In the genomic region with DNA sequence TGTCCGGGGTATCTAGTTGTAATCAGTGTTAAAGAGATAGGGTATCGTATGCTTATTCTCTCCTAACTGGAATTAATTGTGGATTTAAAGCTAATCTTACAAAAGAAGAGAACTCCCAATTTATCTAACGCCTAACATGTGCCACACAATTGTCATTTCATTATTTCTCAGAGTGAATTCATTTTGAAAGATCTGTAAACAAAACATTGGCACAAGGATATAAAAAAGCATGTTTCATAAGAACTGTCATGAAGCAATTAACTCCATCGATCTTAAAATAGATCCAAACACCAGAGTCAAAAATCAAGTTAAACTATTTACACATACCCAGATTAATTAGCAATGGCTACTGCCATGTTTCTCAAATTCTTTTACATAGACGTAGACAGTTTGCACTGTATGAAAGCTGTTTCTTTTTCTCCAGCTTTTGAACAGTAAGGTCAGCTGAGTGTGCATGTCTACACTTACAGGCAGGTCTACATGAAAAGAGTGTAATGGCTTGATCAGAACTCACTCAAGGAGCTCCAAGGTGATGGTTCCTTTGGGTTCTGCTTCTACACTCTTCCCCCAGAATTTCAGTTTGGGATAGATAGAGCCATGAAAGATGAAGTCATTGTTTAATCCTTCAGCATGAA, we compare ENCODE assay signal across 11 cellular contexts. TPM values are rescaled to one million over a fixed set of nuclear protein-coding genes. Genes with fewer than 3 reads are reported as not detected.
DNase-seq lines count a peak whose midpoint lies in the region; ATAC-seq, FAIRE-seq and TF ChIP-seq lines count a peak whose summit lies in the region.
"Had no signal": no experiment of that assay in that cellular context is flagged by ENCODE, and none has a peak within 500 bp of the region (broad histone marks: within the 10 kb centered on the region; RNA-seq: fewer than 3 reads in every experiment).

No MANE protein-coding gene starts in this region.

- peak; percentile 4 for FAIRE-seq in GM19239 (lab: Jason Lieb, UNC)
- FAIRE-seq: K562 had no signal

- H3K27me3 ChIP-seq in SU-DHL-6 (ENCODE audit: low read length), result no peaks in the 10 kb centered on the region
- H3K27me3 ChIP-seq: BE2C had no signal

- TF ChIP-seq CTCF in SU-DHL-6 (IDR thresholded peaks at IDR 0.05; ENCODE audit: insufficient read depth, low read length, poor library complexity, severe bottlenecking), result no peak

- no peak overlapping the region for H3K4me3 ChIP-seq in SU-DHL-6 (ENCODE audit: insufficient read depth, low read length, poor library complexity, severe bottlenecking)
- H3K4me3 ChIP-seq: K562, SK-N-MC had no signal

- no peak overlapping the region for H3K27ac ChIP-seq in SU-DHL-6 (ENCODE audit: low read depth, low read length)
- H3K27ac ChIP-seq: SK-N-MC had no signal

- no peaks in the 10 kb centered on the region for H3K9me2 ChIP-seq in SU-DHL-6 (replicated peaks; ENCODE audit: insufficient read depth, low read length)

- peak; percentile 67 for ATAC-seq in left lobe of liver
- ATAC-seq in HG03565 (IDR thresholded peaks at IDR 0.05; ENCODE audit: unreplicated experiment), result no peak

- no peak overlapping the region for H2AFZ ChIP-seq in SU-DHL-6 (ENCODE audit: low read depth, low read length, severe bottlenecking)

- no peaks in the 10 kb centered on the region for H3K79me2 ChIP-seq in SU-DHL-6 (ENCODE audit: insufficient read depth, low read length)

- H4K20me1 ChIP-seq in SU-DHL-6 (ENCODE audit: low read depth, low read length), result no peaks in the 10 kb centered on the region

- H3F3A ChIP-seq in SU-DHL-6 (ENCODE audit: insufficient read depth), result no peaks in the 10 kb centered on the region

- no peaks in the 10 kb centered on the region for H3K9me3 ChIP-seq in SU-DHL-6 (ENCODE audit: insufficient read depth, low read length)
- H3K9me3 ChIP-seq: BE2C had no signal

- H3K9ac ChIP-seq in SU-DHL-6 (ENCODE audit: low read length), result no peak overlapping the region

- peak overlapping the region; percentile 53 for H3K4me2 ChIP-seq in SU-DHL-6 (ENCODE audit: low read depth, low read length, poor library complexity, severe bottlenecking)

- DNase-seq in GM19239 (ENCODE audit: insufficient read length, low spot score), result no peak
- no peak for DNase-seq in left lobe of liver (ENCODE audit: low spot score)
- no peak for DNase-seq in NCI-H226
- no peak for DNase-seq in activated CD4-positive, alpha-beta T cell treated with anti-CD3 and anti-CD28 coated beads for 48 hours
- no peak for DNase-seq in NCI-H2107 (lab: John Stamatoyannopoulos, UW)

- no peaks in the 10 kb centered on the region for H3K36me3 ChIP-seq in SU-DHL-6 (ENCODE audit: low read length)
- H3K36me3 ChIP-seq: BE2C had no signal

RNA-seq across cellular contexts. Expression of a gene that starts 38.8 kb away (rescaled TPM):
- not detected for total RNA-seq in left lobe of liver
- total RNA-seq: K562, Right ventricle myocardium inferior had no signal
